8 cellular contexts compared by ENCODE assay signal in genomic region chr17:63772801-63773271, GRCh38. TPM values are rescaled to one million over a fixed set of nuclear protein-coding genes. Genes with fewer than 3 reads are reported as not detected.
A peak's percentile ranks its signal among the peaks of the same experiment; 100 is the strongest.
DNase-seq lines count a peak whose midpoint lies in the region; ATAC-seq and TF ChIP-seq lines count a peak whose summit lies in the region.

No MANE protein-coding gene starts in this region.

- peaks cover 13 to 23% of the 10 kb centered on the region in 2 donors for H3K36me3 Mint-ChIP-seq in activated T-cell treated with anti-CD3 and anti-CD28 coated beads, Interleukin-2, amount 50 U/mL, for 72 hours (ENCODE audit: insufficient read depth in 2 of 2)
- no peaks in the 10 kb centered on the region for H3K36me3 Mint-ChIP-seq in glutamatergic neuron (ENCODE audit: unreplicated experiment)

- H3K4me1 ChIP-seq in HEK293 (ENCODE audit: control insufficient read depth, insufficient read depth, low read length): no peaks in the 10 kb centered on the region; the same call in 1 of the 2 replicates
- H3K4me1 ChIP-seq in skeletal muscle tissue (ENCODE audit: control insufficient read depth in 3 of 3, insufficient read depth in 3 of 3, low read length in 3 of 3): peaks cover 17 to 29% (median 25%) of the 10 kb centered on the region in 3 donors

- peaks cover 59% of the 10 kb centered on the region for H3K4me1 Mint-ChIP-seq in activated T-cell treated with anti-CD3 and anti-CD28 coated beads, Interleukin-2, amount 50 U/mL, for 72 hours (ENCODE audit: low read depth)
- H3K4me1 Mint-ChIP-seq in glutamatergic neuron (ENCODE audit: low read depth, unreplicated experiment): peaks cover 19% of the 10 kb centered on the region

- TF ChIP-seq CTCF in AG10803 (conservative IDR thresholded peaks at IDR 0.05; ENCODE audit: low read length): no peak
- TF ChIP-seq CTCF in HEK293 (tag by site-specific recombination; IDR thresholded peaks at IDR 0.05): no peak
- no peak for TF ChIP-seq CTCF in glutamatergic neuron (IDR thresholded peaks at IDR 0.05; ENCODE audit: partially characterized antibody, unreplicated experiment)

- H3K27ac ChIP-seq in HEK293 (ENCODE audit: extremely low read depth, low read depth, low read length): peak overlapping the region; percentile 91
- H3K27ac ChIP-seq in skeletal muscle tissue (ENCODE audit: low read depth, low read length): peak overlapping the region; percentile 98

- H3K27me3 Mint-ChIP-seq in activated T-cell treated with anti-CD3 and anti-CD28 coated beads, Interleukin-2, amount 50 U/mL, for 72 hours (ENCODE audit: low read depth): no peaks in the 10 kb centered on the region
- peaks cover 13% of the 10 kb centered on the region for H3K27me3 Mint-ChIP-seq in glutamatergic neuron (ENCODE audit: unreplicated experiment)

- no peaks in the 10 kb centered on the region for H3K9me3 Mint-ChIP-seq in activated T-cell treated with anti-CD3 and anti-CD28 coated beads, Interleukin-2, amount 50 U/mL, for 72 hours
- H3K9me3 Mint-ChIP-seq in glutamatergic neuron (ENCODE audit: unreplicated experiment): peaks cover 10% of the 10 kb centered on the region

- no peak for ATAC-seq in activated T-cell treated with anti-CD3 and anti-CD28 coated beads, Interleukin-2, amount 50 U/mL, for 72 hours (replicated peaks in 1 of 2)

- POLR2A ChIA-PET in HEK293 (lab: Yijun Ruan, JAX): interaction anchor here (0.6 to 3.8 kb wide), 27 partner anchors 10 to 366 kb away, joined by 3 to 40 read pairs (median 6); partner anchors contain the start of genes DCAF7, MAP3K3, PSMC5 and STRADA

- H3K4me3 ChIP-seq in AG10803 (ENCODE audit: low read length): peak overlapping the region; percentile 94
- peak overlapping the region; percentile 80 for H3K4me3 ChIP-seq in HEK293 (ENCODE audit: low read depth, low read length)
- H3K4me3 ChIP-seq in skeletal muscle tissue (ENCODE audit: low read length in 3 of 3): peak overlapping the region; percentile 83 to 98 (median 92)

- CTCF ChIA-PET in HEK293 (lab: Yijun Ruan, JAX): interaction anchor here (1.0 to 1.3 kb wide), 3 partner anchors 24 to 74 kb away, joined by 3 to 8 read pairs (median 3); no protein-coding TSS in a partner anchor

- H3K36me3 ChIP-seq in HEK293 (ENCODE audit: control insufficient read depth in 2 of 2, insufficient read depth in 1 of 2, low read length in 2 of 2) (peaks cover 25 to 49% of the 10 kb centered on the region in 2 experiments), skeletal muscle tissue (ENCODE audit: control insufficient read depth in 3 of 3, insufficient read depth in 3 of 3, low read length in 3 of 3) (peaks cover 0 to 4% (median under 1%) of the 10 kb centered on the region in 3 donors)

- peak overlapping the region; percentile 89 for H3K27ac Mint-ChIP-seq in activated T-cell treated with anti-CD3 and anti-CD28 coated beads, Interleukin-2, amount 50 U/mL, for 72 hours
- H3K27ac Mint-ChIP-seq in glutamatergic neuron (ENCODE audit: unreplicated experiment): peak overlapping the region; percentile 81

- no peaks in the 10 kb centered on the region for H3K27me3 ChIP-seq in skeletal muscle tissue (ENCODE audit: control insufficient read depth in 3 of 3, insufficient read depth in 3 of 3, low read length in 3 of 3)

- peak overlapping the region; percentile 97 for H3K4me3 Mint-ChIP-seq in activated T-cell treated with anti-CD3 and anti-CD28 coated beads, Interleukin-2, amount 50 U/mL, for 72 hours
- H3K4me3 Mint-ChIP-seq in glutamatergic neuron (ENCODE audit: unreplicated experiment): peak overlapping the region; percentile 98

- H3K9ac ChIP-seq in skeletal muscle tissue (ENCODE audit: low read depth in 1 of 3, low read length in 3 of 3): peak overlapping the region; percentile 97 to 99 (median 99)

- peak; percentile 25 for DNase-seq in AG10803 (ENCODE audit: low read depth)
- DNase-seq in activated T-cell treated with anti-CD3 and anti-CD28 coated beads, Interleukin-2, amount 50 U/mL, for 72 hours: no peak
- DNase-seq in glutamatergic neuron: no peak
- no peak for DNase-seq in occipital lobe (lab: John Stamatoyannopoulos, UW)
- no peak for DNase-seq in activated CD8-positive, alpha-beta memory T cell treated with anti-CD3 and anti-CD28 coated beads, Interleukin-2, amount 50 U/mL, for 4 hours
- DNase-seq in NCI-H2196 (lab: John Stamatoyannopoulos, UW; ENCODE audit: unreplicated experiment): no peak

- H3K9me3 ChIP-seq in HEK293 (ENCODE audit: control insufficient read depth, insufficient read depth, low read depth, low read length) (no peaks in the 10 kb centered on the region), skeletal muscle tissue (ENCODE audit: control insufficient read depth in 3 of 3, low read length in 3 of 3) (no peaks in the 10 kb centered on the region)

TF ChIP-seq in HEK293, 187 proteins besides CTCF, POLR2A, EP300 and RAD21:
- TF ChIP-seq ZNF211 (tag by site-specific recombination; IDR thresholded peaks at IDR 0.05; ENCODE audit: low read depth) (no peak), ZNF133 (tag by site-specific recombination; IDR thresholded peaks at IDR 0.05) (0 out of 2 replicates have a peak, but pooled peaks have one; percentile 16), YY1 (tag by site-specific recombination; IDR thresholded peaks at IDR 0.05) (0 out of 2 replicates have a peak, but pooled peaks have one; percentile 24)

RNA-seq across cellular contexts. Expression of gene CCDC47, which starts 0.6 kb away (rescaled TPM):
- total RNA-seq in activated T-cell treated with anti-CD3 and anti-CD28 coated beads, Interleukin-2, amount 50 U/mL, for 72 hours: 10 to 100 TPM; 59.5 to 60.3 TPM
- 56.4 TPM for total RNA-seq in glutamatergic neuron (ENCODE audit: unreplicated experiment)
- 43.8 TPM for total RNA-seq in skeletal muscle tissue
- 49.9 TPM for total RNA-seq in occipital lobe

RNA-seq across cellular contexts. Expression of gene DDX42, which starts 1.1 kb away (rescaled TPM):
- total RNA-seq in activated T-cell treated with anti-CD3 and anti-CD28 coated beads, Interleukin-2, amount 50 U/mL, for 72 hours: 100 to 1,000 TPM; 112 to 114 TPM
- total RNA-seq in glutamatergic neuron (ENCODE audit: unreplicated experiment) (181 TPM), skeletal muscle tissue (69.9 TPM), occipital lobe (73.5 TPM)

RNA-seq across cellular contexts. Expression of gene STRADA, which starts 31.2 kb away (rescaled TPM):
- 10 to 100 TPM; 71.7 to 77.7 TPM for total RNA-seq in activated T-cell treated with anti-CD3 and anti-CD28 coated beads, Interleukin-2, amount 50 U/mL, for 72 hours
- total RNA-seq in glutamatergic neuron (ENCODE audit: unreplicated experiment): 58.8 TPM
- 13.6 TPM for total RNA-seq in skeletal muscle tissue
- 27.8 TPM for total RNA-seq in occipital lobe

RNA-seq across cellular contexts. Expression of gene PSMC5, which starts 54.4 kb away (rescaled TPM):
- 100 to 1,000 TPM; 144 to 161 TPM for total RNA-seq in activated T-cell treated with anti-CD3 and anti-CD28 coated beads, Interleukin-2, amount 50 U/mL, for 72 hours
- 133 TPM for total RNA-seq in glutamatergic neuron (ENCODE audit: unreplicated experiment)
- 41.2 TPM for total RNA-seq in skeletal muscle tissue
- total RNA-seq in occipital lobe: 38.8 TPM

RNA-seq across cellular contexts. Expression of gene FTSJ3, which starts 54.6 kb away (rescaled TPM):
- 10 to 100 TPM; 36.0 to 42.3 TPM for total RNA-seq in activated T-cell treated with anti-CD3 and anti-CD28 coated beads, Interleukin-2, amount 50 U/mL, for 72 hours
- 42.0 TPM for total RNA-seq in glutamatergic neuron (ENCODE audit: unreplicated experiment)
- 62.6 TPM for total RNA-seq in skeletal muscle tissue
- 40.4 TPM for total RNA-seq in occipital lobe
